In genomic region chr11:47981667-47982404, GRCh38 we compare ENCODE assay signal across 8 cellular contexts. TPM values are rescaled to one million over a fixed set of nuclear protein-coding genes. Genes with fewer than 3 reads are reported as not detected.
DNase-seq lines count a peak whose midpoint lies in the region; ATAC-seq and TF ChIP-seq lines count a peak whose summit lies in the region.

No MANE protein-coding gene starts in this region.

- in situ Hi-C loops in brain microvascular endothelial cell (cut with HindIII; ENCODE audit: low pct_ligation_motif_present, low sequenced_read_pairs), result no loop called here

- peaks cover 27% of the 10 kb centered on the region for H3K4me1 ChIP-seq in BLaER1
- H3K4me1 ChIP-seq in HUES64 (ENCODE audit: insufficient read depth, low read length), result peaks cover 15% of the 10 kb centered on the region
- H3K4me1 ChIP-seq in mesenchymal stem cell (ENCODE audit: control insufficient read depth, insufficient read depth, low read depth, low read length), result peaks cover 17% of the 10 kb centered on the region
- peaks cover 0 to 14% of the 10 kb centered on the region in 2 donors for H3K4me1 ChIP-seq in uterus

- H3K4me2 ChIP-seq in BLaER1 (peak overlapping the region; percentile 99), mesenchymal stem cell (ENCODE audit: low read length, poor library complexity, severe bottlenecking) (peak overlapping the region; percentile 81)

- peak overlapping the region; percentile 48 for H4K8ac ChIP-seq in mesenchymal stem cell (ENCODE audit: low read length)

- H4K20me1 ChIP-seq in BLaER1, result 0 out of 2 replicates have a peak, but pooled peaks cover 7% of the 10 kb centered on the region

- H3K27ac ChIP-seq in BLaER1, result no peak overlapping the region
- H3K27ac ChIP-seq in HUES64 (ENCODE audit: low read depth, low read length), result no peak overlapping the region
- no peak overlapping the region for H3K27ac ChIP-seq in brain microvascular endothelial cell
- peak overlapping the region; percentile 70 for H3K27ac ChIP-seq in mesenchymal stem cell (ENCODE audit: low read length, poor library complexity, severe bottlenecking)
- no peak overlapping the region for H3K27ac ChIP-seq in uterus

- ATAC-seq in HG03565 (IDR thresholded peaks at IDR 0.05; ENCODE audit: unreplicated experiment), result no peak

- H3K27me3 ChIP-seq in BLaER1 (peaks cover 8% of the 10 kb centered on the region; the same call in 1 of the 2 replicates), HUES64 (ENCODE audit: insufficient read depth, low read length) (peaks cover 16% of the 10 kb centered on the region), brain microvascular endothelial cell (replicated peaks) (no peaks in the 10 kb centered on the region), mesenchymal stem cell (ENCODE audit: control insufficient read depth in 1 of 2, insufficient read depth in 1 of 2, low read length in 2 of 2) (no peaks in the 10 kb centered on the region), uterus (no peaks in the 10 kb centered on the region)

- peak overlapping the region; percentile 58 for H2AK5ac ChIP-seq in mesenchymal stem cell (ENCODE audit: low read length, severe bottlenecking)

- H2AFZ ChIP-seq in mesenchymal stem cell (ENCODE audit: low read depth, low read length), result no peak overlapping the region

- H3K18ac ChIP-seq in mesenchymal stem cell (ENCODE audit: low read depth in 1 of 2, low read length in 2 of 2), result peak overlapping the region; percentile 37 to 38

- intact Hi-C loops in uterus (cut with DNase I; ENCODE audit: low total_unique reads), result no loop called here

- H4K91ac ChIP-seq in mesenchymal stem cell (ENCODE audit: low read length), result peak overlapping the region; percentile 73

- peak overlapping the region; percentile 93 for H2BK5ac ChIP-seq in mesenchymal stem cell (ENCODE audit: low read depth, low read length, poor library complexity, severe bottlenecking)

- TF ChIP-seq POLR2A in uterus (IDR thresholded peaks at IDR 0.05), result no peak

- H3K4ac ChIP-seq in mesenchymal stem cell (ENCODE audit: low read depth in 1 of 2, low read length in 2 of 2), result peak overlapping the region in 1 of 2 experiments; percentile 77

- peak overlapping the region in 1 of 2 experiments; percentile 65 for H3K23ac ChIP-seq in mesenchymal stem cell (ENCODE audit: low read length in 2 of 2)

- 58% methylated on average over 17 of the region's 17 CpGs for WGBS in HUES64
- 44% methylated on average over 15 of the region's 17 CpGs for WGBS in mesenchymal stem cell

- DNase-seq in brain microvascular endothelial cell (no peak), mesenchymal stem cell (no peak), uterus (no peak), AML-193 (lab: John Stamatoyannopoulos, UW) (no peak), NCI-H1092 (lab: John Stamatoyannopoulos, UW) (no peak)

- H3K4me3 ChIP-seq in BLaER1, result peak overlapping the region; percentile 81
- peak overlapping the region; percentile 65 for H3K4me3 ChIP-seq in HUES64 (ENCODE audit: low read length)
- H3K4me3 ChIP-seq in brain microvascular endothelial cell (ENCODE audit: low read depth, low read length), result peak overlapping the region; percentile 66
- H3K4me3 ChIP-seq in mesenchymal stem cell (ENCODE audit: insufficient read depth in 1 of 2, low read depth in 1 of 2, low read length in 2 of 2), result peak overlapping the region; percentile 81
- peak overlapping the region; percentile 44 to 72 for H3K4me3 ChIP-seq in uterus

- H3K79me1 ChIP-seq in mesenchymal stem cell (replicated peaks; ENCODE audit: low read length, poor library complexity, severe bottlenecking), result no peaks in the 10 kb centered on the region

- H2BK120ac ChIP-seq in mesenchymal stem cell (ENCODE audit: low read depth, low read length), result peak overlapping the region; percentile 90

- H3K36me3 ChIP-seq in BLaER1 (no peaks in the 10 kb centered on the region), HUES64 (ENCODE audit: insufficient read depth, low read length) (0 out of 2 replicates have a peak, but pooled peaks cover 2% of the 10 kb centered on the region), brain microvascular endothelial cell (replicated peaks) (no peaks in the 10 kb centered on the region), mesenchymal stem cell (ENCODE audit: control insufficient read depth in 1 of 2, insufficient read depth in 2 of 2, low read depth in 1 of 2, low read length in 2 of 2) (peaks cover 0 to 4% of the 10 kb centered on the region in 2 experiments), uterus (no peaks in the 10 kb centered on the region)

- H3K14ac ChIP-seq in mesenchymal stem cell (ENCODE audit: low read length in 2 of 2), result peak overlapping the region in 1 of 2 experiments; percentile 78

- TF ChIP-seq CTCF in brain microvascular endothelial cell (IDR thresholded peaks at IDR 0.05; ENCODE audit: low read depth, low read length, missing control alignments) (no peak), uterus (IDR thresholded peaks at IDR 0.05) (no peak)

- H3K9ac ChIP-seq in BLaER1, result peak overlapping the region; percentile 78; the same call in 1 of the 2 replicates
- peak overlapping the region; percentile 69 for H3K9ac ChIP-seq in HUES64 (ENCODE audit: low read depth, low read length)
- peak overlapping the region; percentile 79 for H3K9ac ChIP-seq in mesenchymal stem cell (ENCODE audit: low read length)

- H3K9me3 ChIP-seq in BLaER1 (no peaks in the 10 kb centered on the region), HUES64 (ENCODE audit: insufficient read depth, low read depth, low read length) (no peaks in the 10 kb centered on the region), mesenchymal stem cell (ENCODE audit: control insufficient read depth, low read length) (no peaks in the 10 kb centered on the region), uterus (no peaks in the 10 kb centered on the region)

- peak overlapping the region; percentile 94 for H2BK15ac ChIP-seq in mesenchymal stem cell (ENCODE audit: low read depth, poor library complexity, severe bottlenecking)

- peak overlapping the region; percentile 32 to 91 for H2BK12ac ChIP-seq in mesenchymal stem cell (ENCODE audit: low read length in 2 of 2)

RNA-seq across cellular contexts. Expression of gene PTPRJ, which starts 1.5 kb away (rescaled TPM):
- polyA plus RNA-seq in HUES64 (2013, experiment 1 of 2), result 7.5 TPM
- 9.6 TPM for polyA plus RNA-seq in HUES64 (2013, experiment 2 of 2)
- polyA plus RNA-seq in mesenchymal stem cell (2013, experiment 1 of 2), result 17.1 TPM
- polyA plus RNA-seq in mesenchymal stem cell (2013, experiment 2 of 2), result 16.8 TPM
- total RNA-seq in uterus, result 10 to 100 TPM in 1 of 4 donors, 1 to 10 TPM in 3; 2.1 to 22.1 (median 7.1) TPM
